Comparison of ENCODE assay signal across 12 cellular contexts in genomic region chr7:92423646-92424045, GRCh38. TPM values are rescaled to one million over a fixed set of nuclear protein-coding genes. Genes with fewer than 3 reads are reported as not detected.
DNase-seq lines count a peak whose midpoint lies in the region; FAIRE-seq and TF ChIP-seq lines count a peak whose summit lies in the region.
"Had no signal": no experiment of that assay in that cellular context is flagged by ENCODE, and none has a peak within 500 bp of the region (broad histone marks: within the 10 kb centered on the region; RNA-seq: fewer than 3 reads in every experiment).

No MANE protein-coding gene starts in this region.

- TF ChIP-seq POLR2A in GM12891 (IDR thresholded peaks at IDR 0.05; ENCODE audit: low read depth, low read length) = no peak

- FAIRE-seq in GM12891 (lab: Jason Lieb, UNC) = peak; percentile 83
- FAIRE-seq: colon had no signal

- H3K4me3 Mint-ChIP-seq in brain = peak overlapping the region; percentile 36 to 68 (median 53)
- peak overlapping the region; percentile 1 for H3K4me3 Mint-ChIP-seq in osteocyte (ENCODE audit: unreplicated experiment)

- peaks cover 7% of the 10 kb centered on the region for H3K4me1 Mint-ChIP-seq in brain
- H3K4me1 Mint-ChIP-seq in osteocyte (ENCODE audit: unreplicated experiment) = peaks cover 7% of the 10 kb centered on the region

- H3K9me3 Mint-ChIP-seq in brain = no peaks in the 10 kb centered on the region
- no peaks in the 10 kb centered on the region for H3K9me3 Mint-ChIP-seq in osteocyte (ENCODE audit: unreplicated experiment)

- H3K27ac Mint-ChIP-seq in brain (peak overlapping the region in 2 of 5 experiments; percentile 6 to 30), osteocyte (ENCODE audit: unreplicated experiment) (no peak overlapping the region)

- H3K27me3 Mint-ChIP-seq in brain (peaks cover 9% of the 10 kb centered on the region), osteocyte (ENCODE audit: unreplicated experiment) (peaks cover 15% of the 10 kb centered on the region)

- TF ChIP-seq CTCF in brain (conservative IDR thresholded peaks at IDR 0.05) (no peak), osteocyte (IDR thresholded peaks at IDR 0.05) (no peak)

- H3K36me3 Mint-ChIP-seq in brain (no peaks in the 10 kb centered on the region), osteocyte (ENCODE audit: unreplicated experiment) (no peaks in the 10 kb centered on the region)

- DNase-seq in GM12891 (ENCODE audit: insufficient read length, low spot score) = no peak
- DNase-seq in MV-4-11 (lab: John Stamatoyannopoulos, UW) = peak; percentile 39
- no peak for DNase-seq in osteocyte (ENCODE audit: extremely low spot score, unreplicated experiment)
- no peak for DNase-seq in iPS-NIHi7 (ENCODE audit: extremely low spot score)
- no peak for DNase-seq in DMS53 (lab: John Stamatoyannopoulos, UW)
- DNase-seq in NK-92 (lab: John Stamatoyannopoulos, UW; ENCODE audit: unreplicated experiment) = no peak
- no peak for DNase-seq in C1 segment of cervical spinal cord (lab: John Stamatoyannopoulos, UW)

TF ChIP-seq in GM12891, 5 proteins besides CTCF, POLR2A, EP300 and RAD21:
- TF ChIP-seq PAX5 (IDR thresholded peaks at IDR 0.05; ENCODE audit: insufficient read depth, low read length, severe bottlenecking) (no peak), TAF1 (IDR thresholded peaks at IDR 0.05; ENCODE audit: low read depth, low read length) (no peak), POU2F2 (IDR thresholded peaks at IDR 0.05; ENCODE audit: low read depth, low read length) (no peak), SPI1 (IDR thresholded peaks at IDR 0.05; ENCODE audit: low read depth, low read length) (no peak), POLR2AphosphoS5 (IDR thresholded peaks at IDR 0.05; ENCODE audit: low read depth, low read length) (no peak)

RNA-seq across cellular contexts. Expression of gene GATAD1, which starts 23.6 kb away (rescaled TPM):
- polyA plus RNA-seq in GM12891 (2012; ENCODE audit: low read depth, missing spikeins) = 8.3 TPM
- 13.6 TPM for polyA plus RNA-seq in brain (ENCODE audit: insufficient read depth, low read depth, low replicate concordance)
- total RNA-seq in osteocyte = 42.2 and 42.8 TPM in 2 replicates

RNA-seq across cellular contexts. Expression of gene ERVW-1, which starts 54.1 kb away (rescaled TPM):
- polyA plus RNA-seq in GM12891 (2012; ENCODE audit: low read depth, missing spikeins) = 0.06 TPM
- not detected for polyA plus RNA-seq in brain (ENCODE audit: insufficient read depth, low read depth, low replicate concordance)
- not detected in 2 replicates for total RNA-seq in osteocyte
- total RNA-seq: foreskin keratinocyte, left colon, renal cortical epithelial cell had no signal
- polyA plus RNA-seq: foreskin keratinocyte had no signal
